In genomic region chr6:122207794-122208193, GRCh38 we compare ENCODE assay signal across 14 cellular contexts.
"Had no signal": no experiment of that assay in that cellular context is flagged by ENCODE, and none has a peak within 500 bp of the region (broad histone marks: within the 10 kb centered on the region; RNA-seq: fewer than 3 reads in every experiment).

No MANE protein-coding gene starts in this region.

- H3K27me3 ChIP-seq: heart left ventricle, sigmoid colon, upper lobe of right lung had no signal

- H3K9me3 ChIP-seq: heart left ventricle, psoas muscle, sigmoid colon, upper lobe of right lung had no signal

- H3K4me1 ChIP-seq: heart left ventricle, psoas muscle, sigmoid colon, upper lobe of right lung had no signal

- DNase-seq: activated B cell treated with CpG ODN at 0.5 μM for 24 hours; activated CD4-positive, alpha-beta T cell treated with anti-CD3 and anti-CD28 coated beads, Interleukin-2, amount 10 ng/mL, durations not matched to agents 7 days and 5 days; activated naive CD4-positive, alpha-beta T cell treated with anti-CD3 and anti-CD28 coated beads, Interleukin-2, amount 50 U/mL, for 16 hours; amygdala; heart left ventricle; psoas muscle; sigmoid colon; stimulated activated CD4-positive, alpha-beta T cell treated with anti-CD3 and anti-CD28 coated beads, Interleukin-2, amount 100 ng/mL, for 48 hours; T-helper 17 cell; upper lobe of right lung had no signal

- H3K36me3 ChIP-seq: heart left ventricle, sigmoid colon, upper lobe of right lung had no signal

- H3K9me3 Mint-ChIP-seq: activated B cell treated with CpG ODN at 0.5 μM for 24 hours; activated CD4-positive, alpha-beta T cell treated with anti-CD3 and anti-CD28 coated beads, Interleukin-2, amount 10 ng/mL, durations not matched to agents 7 days and 5 days had no signal

- H3K27ac ChIP-seq: heart left ventricle, psoas muscle, upper lobe of right lung had no signal

- H3K27ac Mint-ChIP-seq: activated B cell treated with CpG ODN at 0.5 μM for 24 hours; activated CD4-positive, alpha-beta T cell treated with anti-CD3 and anti-CD28 coated beads, Interleukin-2, amount 10 ng/mL, durations not matched to agents 7 days and 5 days; memory B cell; natural killer cell treated with Interleukin-12 subunit alpha and Interleukin-12 subunit beta and Interleukin-15 and Interleukin-18, amount 100 ng/mL, for 72 hours; stimulated activated naive CD8-positive, alpha-beta T cell treated with anti-CD3 and anti-CD28 coated beads, Interleukin-15, Interleukin-2, amounts not matched to agents 100 ng/mL and 50 ng/mL, for 24 hours; T-helper 17 cell had no signal

- H3K4me1 Mint-ChIP-seq: activated B cell treated with CpG ODN at 0.5 μM for 24 hours; activated CD4-positive, alpha-beta T cell treated with anti-CD3 and anti-CD28 coated beads, Interleukin-2, amount 10 ng/mL, durations not matched to agents 7 days and 5 days; memory B cell; T-helper 17 cell had no signal

- H3K27me3 Mint-ChIP-seq: activated B cell treated with CpG ODN at 0.5 μM for 24 hours; activated CD4-positive, alpha-beta T cell treated with anti-CD3 and anti-CD28 coated beads, Interleukin-2, amount 10 ng/mL, durations not matched to agents 7 days and 5 days; memory B cell; natural killer cell treated with Interleukin-12 subunit alpha and Interleukin-12 subunit beta and Interleukin-15 and Interleukin-18, amount 100 ng/mL, for 72 hours; stimulated activated naive CD8-positive, alpha-beta T cell treated with anti-CD3 and anti-CD28 coated beads, Interleukin-15, Interleukin-2, amounts not matched to agents 100 ng/mL and 50 ng/mL, for 24 hours; T-helper 17 cell had no signal

- ATAC-seq: heart left ventricle; left lobe of liver; natural killer cell treated with Interleukin-12 subunit alpha and Interleukin-12 subunit beta and Interleukin-15 and Interleukin-18, amount 100 ng/mL, for 72 hours; T-helper 17 cell; upper lobe of right lung had no signal

- H3K36me3 Mint-ChIP-seq: memory B cell; natural killer cell treated with Interleukin-12 subunit alpha and Interleukin-12 subunit beta and Interleukin-15 and Interleukin-18, amount 100 ng/mL, for 72 hours had no signal

- H3K4me3 ChIP-seq: heart left ventricle, psoas muscle, sigmoid colon, upper lobe of right lung had no signal

- H3K4me3 Mint-ChIP-seq: activated B cell treated with CpG ODN at 0.5 μM for 24 hours; activated CD4-positive, alpha-beta T cell treated with anti-CD3 and anti-CD28 coated beads, Interleukin-2, amount 10 ng/mL, durations not matched to agents 7 days and 5 days; memory B cell; natural killer cell treated with Interleukin-12 subunit alpha and Interleukin-12 subunit beta and Interleukin-15 and Interleukin-18, amount 100 ng/mL, for 72 hours; stimulated activated naive CD8-positive, alpha-beta T cell treated with anti-CD3 and anti-CD28 coated beads, Interleukin-15, Interleukin-2, amounts not matched to agents 100 ng/mL and 50 ng/mL, for 24 hours; T-helper 17 cell had no signal
